16 cellular contexts compared by ENCODE assay signal in genomic region chr22:27545071-27545470, GRCh38.
DNase-seq lines count a peak whose midpoint lies in the region; TF ChIP-seq lines count a peak whose summit lies in the region.
"Had no signal": no experiment of that assay in that cellular context is flagged by ENCODE, and none has a peak within 500 bp of the region (broad histone marks: within the 10 kb centered on the region; RNA-seq: fewer than 3 reads in every experiment).

No MANE protein-coding gene starts in this region.

- peaks cover 6% of the 10 kb centered on the region for H3K27me3 Mint-ChIP-seq in brain

- no peaks in the 10 kb centered on the region for H4K20me1 ChIP-seq in neural cell (ENCODE audit: insufficient read depth)
- H4K20me1 ChIP-seq: BLaER1 had no signal

- H3K4me2 ChIP-seq in neural cell (ENCODE audit: low read length): no peak overlapping the region
- H3K4me2 ChIP-seq: BLaER1 had no signal

- peak overlapping the region in 4 of 5 experiments; percentile 50 to 88 (median 60) for H3K27ac Mint-ChIP-seq in brain
- H3K27ac Mint-ChIP-seq: HFFc6 had no signal

- peaks cover 71% of the 10 kb centered on the region for H3K4me1 Mint-ChIP-seq in brain
- H3K4me1 Mint-ChIP-seq: CD8-positive, alpha-beta memory T cell had no signal

- H3K4me3 ChIP-seq in neural cell (ENCODE audit: low read length) (peak overlapping the region; percentile 37), WERI-Rb-1 (ENCODE audit: low read depth, low read length) (no peak overlapping the region)
- H3K4me3 ChIP-seq: BLaER1 had no signal

- H3K27me3 ChIP-seq in neural cell (ENCODE audit: insufficient read depth, low read depth, low read length) (no peaks in the 10 kb centered on the region), WERI-Rb-1 (ENCODE audit: insufficient read depth, low read depth, severe bottlenecking) (no peaks in the 10 kb centered on the region)
- H3K27me3 ChIP-seq: BLaER1 had no signal

- TF ChIP-seq EP300 in neural cell (conservative IDR thresholded peaks at IDR 0.05; ENCODE audit: poor library complexity, severe bottlenecking): peak; percentile 38

- no peak overlapping the region for H2AFZ ChIP-seq in neural cell (ENCODE audit: low read depth, low read length)

- DNase-seq in NCI-H1092 treated with DMSO at 0.1 percent for 48 hours (lab: John Stamatoyannopoulos, UW) (peak; percentile 32), NCI-H1092 (lab: John Stamatoyannopoulos, UW) (no peak), Ammon's horn (ENCODE audit: low spot score) (peak; percentile 29), DMS 273 treated with DMSO at 0.1 percent for 48 hours (lab: John Stamatoyannopoulos, UW) (no peak), amniotic stem cell (lab: John Stamatoyannopoulos, UW) (no peak), WERI-Rb-1 (no peak)
- DNase-seq: Caco-2; CD8-positive, alpha-beta memory T cell; DMS53; GF-D8; HCEC 1CT; HFFc6 had no signal

- no peaks in the 10 kb centered on the region for H3F3A ChIP-seq in neural cell (ENCODE audit: insufficient read depth, low read length, poor library complexity, severe bottlenecking)

- H3K9me3 Mint-ChIP-seq in brain: no peaks in the 10 kb centered on the region
- H3K9me3 Mint-ChIP-seq: CD8-positive, alpha-beta memory T cell; HFFc6 had no signal

- no peaks in the 10 kb centered on the region for H3K36me3 Mint-ChIP-seq in brain
- H3K36me3 Mint-ChIP-seq: CD8-positive, alpha-beta memory T cell had no signal

- H3K9ac ChIP-seq in neural cell (ENCODE audit: low read length): peak overlapping the region; percentile 52
- H3K9ac ChIP-seq: BLaER1 had no signal

- no peak overlapping the region for H3K4me3 Mint-ChIP-seq in brain
- H3K4me3 Mint-ChIP-seq: CD8-positive, alpha-beta memory T cell; HFFc6 had no signal

- H3K36me3 ChIP-seq in neural cell (ENCODE audit: insufficient read depth, low read length) (no peaks in the 10 kb centered on the region), WERI-Rb-1 (no peaks in the 10 kb centered on the region)
- H3K36me3 ChIP-seq: BLaER1 had no signal

- H3K9me3 ChIP-seq in neural cell (ENCODE audit: low read length) (no peaks in the 10 kb centered on the region), WERI-Rb-1 (ENCODE audit: severe bottlenecking) (no peaks in the 10 kb centered on the region)
- H3K9me3 ChIP-seq: BLaER1, Caco-2 had no signal

- H3K27ac ChIP-seq in neural cell (ENCODE audit: low read length) (peak overlapping the region; percentile 67), WERI-Rb-1 (no peak overlapping the region)
- H3K27ac ChIP-seq: 22Rv1, BLaER1 had no signal

- TF ChIP-seq CTCF in brain (conservative IDR thresholded peaks at IDR 0.05): no peak
- no peak for TF ChIP-seq CTCF in neural cell (IDR thresholded peaks at IDR 0.05; ENCODE audit: poor library complexity, severe bottlenecking)
- TF ChIP-seq CTCF in WERI-Rb-1 (IDR thresholded peaks at IDR 0.05; ENCODE audit: low read depth, low read length): no peak

- no peaks in the 10 kb centered on the region for H3K79me2 ChIP-seq in neural cell (replicated peaks; ENCODE audit: insufficient read depth, low read length)

- peak; percentile 48 for TF ChIP-seq RAD21 in neural cell (conservative IDR thresholded peaks at IDR 0.05)

- H3K9me2 ChIP-seq in neural cell (ENCODE audit: insufficient read depth, low read length): no peaks in the 10 kb centered on the region

TF ChIP-seq in neural cell, 6 proteins besides CTCF, POLR2A, EP300 and RAD21:
- TF ChIP-seq POLR2AphosphoS5 (IDR thresholded peaks at IDR 0.05) (peak; percentile 64), EZH2 (IDR thresholded peaks at IDR 0.05; ENCODE audit: borderline replicate concordance, insufficient read depth, low read length, poor library complexity, severe bottlenecking) (no peak), SMC3 (conservative IDR thresholded peaks at IDR 0.05; ENCODE audit: poor library complexity) (peak; percentile 36)

Comparison
In these comparisons a context has a peak if more than half of its experiments do, and no peak if none do; other contexts are left out.
1. DNase-seq: peak in NCI-H1092 treated with DMSO at 0.1 percent for 48 hours (single experiment) and Ammon's horn (single experiment); none in NCI-H1092 (single experiment), DMS 273 treated with DMSO at 0.1 percent for 48 hours (single experiment), amniotic stem cell (single experiment) and WERI-Rb-1 (single experiment).